In genomic region chrX:53318766-53319353, GRCh38 we compare ENCODE assay signal across 15 cellular contexts. TPM values are rescaled to one million over a fixed set of nuclear protein-coding genes. Genes with fewer than 3 reads are reported as not detected.
A peak's percentile ranks its signal among the peaks of the same experiment; 100 is the strongest.
DNase-seq lines count a peak whose midpoint lies in the region; ATAC-seq lines count a peak whose summit lies in the region.
"Had no signal": no experiment of that assay in that cellular context is flagged by ENCODE, and none has a peak within 500 bp of the region (broad histone marks: within the 10 kb centered on the region; RNA-seq: fewer than 3 reads in every experiment).

No MANE protein-coding gene starts in this region.

- H3K36me3 ChIP-seq in iPS-18a (ENCODE audit: control insufficient read depth, low read depth, low read length): no peaks in the 10 kb centered on the region
- H3K36me3 ChIP-seq in aorta (ENCODE audit: control insufficient read depth in 1 of 2, insufficient read depth in 2 of 2, low read length in 1 of 2): no peaks in the 10 kb centered on the region

- H3K9ac ChIP-seq in iPS-18a (ENCODE audit: low read length): no peak overlapping the region

- H3K4me1 ChIP-seq in iPS-18a (ENCODE audit: control insufficient read depth, low read depth, low read length) (peaks cover 12% of the 10 kb centered on the region), aorta (ENCODE audit: control insufficient read depth in 1 of 2, insufficient read depth in 2 of 2, low read length in 2 of 2) (no peaks in the 10 kb centered on the region)

- no peak overlapping the region for H3K27ac ChIP-seq in iPS-18a (ENCODE audit: low read length)
- H3K27ac ChIP-seq in aorta (ENCODE audit: low read depth in 1 of 2, low read length in 2 of 2): no peak overlapping the region

- ATAC-seq in aorta (ENCODE audit: low FRiP score): no peak
- ATAC-seq: effector memory CD8-positive, alpha-beta T cell; right cardiac atrium had no signal

- H3K9me3 ChIP-seq in iPS-18a (ENCODE audit: control insufficient read depth, low read depth, low read length): peaks cover 2% of the 10 kb centered on the region
- H3K9me3 ChIP-seq in aorta (ENCODE audit: control insufficient read depth, low read length): no peaks in the 10 kb centered on the region

- intact Hi-C loops in aorta (cut with DNase I): loop anchor here (5.0 to 10.0 kb wide), 3 partner anchors 103 to 1736 kb away; partner anchors contain the start of genes RIBC1 (in 1 of the 2) and SMC1A (in 1 of the 2)

- WGBS in aorta, 2 donors: 60 to 80% methylated on average over 10 of the region's 10 CpGs

- peak; percentile 79 for DNase-seq in DMS 273 (lab: John Stamatoyannopoulos, UW; ENCODE audit: unreplicated experiment)
- DNase-seq in DMS 273 treated with DMSO at 0.1 percent for 48 hours (lab: John Stamatoyannopoulos, UW): no peak
- DNase-seq in amygdala (lab: John Stamatoyannopoulos, UW): peak in 32 of 56 donors; percentile 2 to 56 (median 20)
- peak; percentile 57 for DNase-seq in putamen (ENCODE audit: low spot score)
- DNase-seq in T-helper 9 cell: no peak
- DNase-seq in aorta: no peak
- no peak for DNase-seq in NCI-H187 treated with DMSO at 0.1 percent for 48 hours (lab: John Stamatoyannopoulos, UW)
- DNase-seq: activated CD4-positive, alpha-beta T cell treated with anti-CD3 and anti-CD28 coated beads, Interleukin-2, amount 50 U/mL, for 1 hour; COR-L47; effector memory CD8-positive, alpha-beta T cell; kidney; NCI-H2107; right cardiac atrium; trophoblast cell had no signal

- H3K4me3 ChIP-seq in iPS-18a (ENCODE audit: low read length) (peak overlapping the region; percentile 55), aorta (ENCODE audit: low read length in 2 of 2) (no peak overlapping the region)

- H3K27me3 ChIP-seq in iPS-18a (ENCODE audit: control insufficient read depth, insufficient read depth, low read length) (peaks cover 37% of the 10 kb centered on the region), aorta (ENCODE audit: control insufficient read depth in 1 of 2, insufficient read depth in 2 of 2, low read length in 1 of 2) (no peaks in the 10 kb centered on the region)

RNA-seq across cellular contexts. Expression of gene IQSEC2, which starts 37.5 kb away (rescaled TPM):
- 10 to 100 TPM; 17.1 to 27.4 TPM for total RNA-seq in aorta
- polyA plus RNA-seq in aorta: 10 to 100 TPM; 15.2 to 15.4 TPM

Comparison
In these comparisons a context has a peak if more than half of its experiments do, and no peak if none do; other contexts are left out.
1. DNase-seq: peak in DMS 273 (single experiment), amygdala (32 of 56) and putamen (single experiment); none in DMS 273 treated with DMSO at 0.1 percent for 48 hours (single experiment), T-helper 9 cell (single experiment), aorta (0 of 2) and NCI-H187 treated with DMSO at 0.1 percent for 48 hours (single experiment).